In the genomic region with DNA sequence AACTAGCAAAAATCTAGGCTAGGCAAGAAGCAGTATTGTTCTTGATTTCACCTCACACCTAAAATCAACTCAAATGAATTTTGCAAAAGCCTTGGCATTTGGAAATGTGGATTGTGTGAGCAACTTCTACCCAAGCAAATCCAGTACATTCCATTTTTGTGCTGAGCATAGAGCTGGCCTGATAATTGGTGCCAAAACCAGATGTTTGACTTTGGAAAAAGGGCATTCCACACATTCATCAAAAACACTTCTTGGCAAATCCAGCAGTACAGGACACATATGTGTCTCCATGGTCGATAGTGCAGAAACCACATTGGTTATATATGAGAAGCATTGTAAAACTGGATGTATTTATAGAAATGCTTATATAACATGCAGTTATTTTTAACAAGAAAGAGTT, we compare ENCODE assay signal across 20 cellular contexts.
"Had no signal": no experiment of that assay in that cellular context is flagged by ENCODE, and none has a peak within 500 bp of the region (broad histone marks: within the 10 kb centered on the region; RNA-seq: fewer than 3 reads in every experiment).

No MANE protein-coding gene starts in this region.

- H3K9me3 ChIP-seq: gastrocnemius medialis, neutrophil, right lobe of liver, uterus had no signal

- H3K27me3 ChIP-seq: gastrocnemius medialis, neutrophil, right lobe of liver, spleen, tibial artery, upper lobe of left lung, uterus had no signal

- H3K36me3 ChIP-seq: gastrocnemius medialis, neutrophil, right lobe of liver, spleen, tibial artery, upper lobe of left lung, uterus had no signal

- H3K27ac ChIP-seq: gastrocnemius medialis, neutrophil, psoas muscle, right lobe of liver, spleen, tibial artery, upper lobe of left lung, uterus had no signal

- H3K4me1 ChIP-seq: gastrocnemius medialis, psoas muscle, right lobe of liver, spleen, tibial artery, upper lobe of left lung, uterus had no signal

- ATAC-seq: esophagus mucosa; gastrocnemius medialis; left lobe of liver; mucosa of descending colon; naive thymus-derived CD8-positive, alpha-beta T cell; psoas muscle; right lobe of liver; stimulated activated memory B cell treated with anti-CD40 and anti-IgM and Interleukin-4, amounts not matched to agents 10 μg/mL and 1 μg/mL and 100 μg/mL, for 72 hours had no signal

- H3K4me3 ChIP-seq: gastrocnemius medialis, mucosa of descending colon, psoas muscle, right lobe of liver, spleen, tibial artery, upper lobe of left lung, uterus had no signal

- DNase-seq: effector memory CD4-positive, alpha-beta T cell; gastrocnemius medialis; islet precursor cell; mammary epithelial cell; mucosa of descending colon; naive thymus-derived CD8-positive, alpha-beta T cell; psoas muscle; retina; right lobe of liver; spleen; stimulated activated CD4-positive, alpha-beta T cell treated with anti-CD3 and anti-CD28 coated beads, Interleukin-15, amount 100 ng/mL, for 24 hours; stimulated activated CD4-positive, alpha-beta T cell treated with anti-CD3 and anti-CD28 coated beads, Interleukin-1b, Interleukin-23, amount 100 ng/mL, for 48 hours; stimulated activated CD4-positive, alpha-beta T cell treated with anti-CD3 and anti-CD28 coated beads, Interleukin-4, amount 100 ng/mL, for 24 hours; tibial artery; upper lobe of left lung; uterus had no signal
